ENCODE assay signal across 8 cellular contexts in the genomic region with DNA sequence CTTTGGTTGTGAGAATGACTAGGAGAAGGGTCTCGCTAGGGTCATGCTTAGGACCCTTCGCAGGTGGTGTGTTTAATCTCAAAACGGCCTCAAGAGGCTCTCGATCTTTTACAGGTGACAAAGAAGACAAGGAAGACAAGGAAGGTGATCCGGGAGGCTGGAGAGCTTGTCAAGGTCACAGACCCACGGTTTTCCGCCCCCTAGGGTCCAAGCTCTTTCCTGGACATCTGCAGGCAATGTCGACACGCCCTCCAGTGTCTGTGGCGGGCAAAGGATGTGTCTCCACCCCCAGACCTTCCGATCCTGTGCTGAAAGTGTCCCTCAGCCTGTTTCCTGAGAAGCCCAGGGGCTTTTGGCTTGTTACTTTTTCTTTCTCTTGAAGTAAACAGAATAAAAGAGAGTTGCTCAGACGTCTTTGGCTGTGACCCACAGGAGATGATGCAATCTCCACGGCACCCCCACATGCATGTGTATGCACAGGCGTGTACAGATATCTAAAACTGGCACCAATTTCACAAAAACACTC.
A peak's percentile ranks its signal among the peaks of the same experiment; 100 is the strongest.
DNase-seq lines count a peak whose midpoint lies in the region; ATAC-seq and TF ChIP-seq lines count a peak whose summit lies in the region.

No MANE protein-coding gene starts in this region.

- peaks cover 72 to 84% (median 74%) of the 10 kb centered on the region in 3 donors for H3K4me1 Mint-ChIP-seq in CD8-positive, alpha-beta memory T cell
- peaks cover 23% of the 10 kb centered on the region for H3K4me1 Mint-ChIP-seq in osteocyte (ENCODE audit: unreplicated experiment)

- no peaks in the 10 kb centered on the region for H3K36me3 Mint-ChIP-seq in CD8-positive, alpha-beta memory T cell
- no peaks in the 10 kb centered on the region for H3K36me3 Mint-ChIP-seq in osteocyte (ENCODE audit: unreplicated experiment)

- no peaks in the 10 kb centered on the region for H3K9me3 Mint-ChIP-seq in CD8-positive, alpha-beta memory T cell
- no peaks in the 10 kb centered on the region for H3K9me3 Mint-ChIP-seq in osteocyte (ENCODE audit: unreplicated experiment)

- H3K4me1 ChIP-seq in CD8-positive, alpha-beta memory T cell (ENCODE audit: insufficient read depth, low read length) = peaks cover 72% of the 10 kb centered on the region
- peaks cover 13% of the 10 kb centered on the region for H3K4me1 ChIP-seq in RWPE2 (ENCODE audit: insufficient read depth, poor library complexity, severe bottlenecking)
- H3K4me1 ChIP-seq in gastroesophageal sphincter = peaks cover 0 to 29% (median 17%) of the 10 kb centered on the region in 3 donors
- peaks cover 9 to 25% of the 10 kb centered on the region in 2 donors for H3K4me1 ChIP-seq in thyroid gland

- no peak for TF ChIP-seq EP300 in gastroesophageal sphincter (IDR thresholded peaks at IDR 0.05)

- H3K27ac Mint-ChIP-seq in CD8-positive, alpha-beta memory T cell = peak overlapping the region; percentile 94 to 100 (median 98)
- peak overlapping the region; percentile 80 for H3K27ac Mint-ChIP-seq in osteocyte (ENCODE audit: unreplicated experiment)

- peak; percentile 67 to 93 (median 88) for DNase-seq in CD8-positive, alpha-beta memory T cell
- DNase-seq in RWPE2 (ENCODE audit: low spot score) (no peak), osteocyte (ENCODE audit: extremely low spot score, unreplicated experiment) (no peak), thyroid gland (peak; percentile 84)
- DNase-seq in activated gamma-delta T cell treated with anti-CD3 and anti-CD28 coated beads, Interleukin-2, amount 50 U/mL, for 16 hours (ENCODE audit: low read depth) = peak; percentile 75

- H3K36me3 ChIP-seq in CD8-positive, alpha-beta memory T cell (ENCODE audit: insufficient read depth, low read length) = no peaks in the 10 kb centered on the region
- H3K36me3 ChIP-seq in RWPE2 (ENCODE audit: low read depth) = no peaks in the 10 kb centered on the region
- H3K36me3 ChIP-seq in gastroesophageal sphincter = no peaks in the 10 kb centered on the region
- H3K36me3 ChIP-seq in thyroid gland = no peaks in the 10 kb centered on the region

- POLR2A ChIA-PET in CD8-positive, alpha-beta memory T cell (lab: Charles Lee) = interaction anchor here (0.8 to 4.8 kb wide), 28 partner anchors 16 to 220 kb away, joined by 3 to 53 read pairs (median 8); partner anchors contain the start of gene KLF13

- no peaks in the 10 kb centered on the region for H3K9me3 ChIP-seq in CD8-positive, alpha-beta memory T cell (ENCODE audit: low read length)
- H3K9me3 ChIP-seq in RWPE2 (ENCODE audit: severe bottlenecking) = no peaks in the 10 kb centered on the region
- no peaks in the 10 kb centered on the region for H3K9me3 ChIP-seq in gastroesophageal sphincter
- H3K9me3 ChIP-seq in thyroid gland = no peaks in the 10 kb centered on the region

- peak overlapping the region; percentile 72 for H3K4me3 ChIP-seq in CD8-positive, alpha-beta memory T cell (ENCODE audit: low read length)
- H3K4me3 ChIP-seq in RWPE2 (ENCODE audit: severe bottlenecking) (no peak overlapping the region), gastroesophageal sphincter (peak overlapping the region in 1 of 2 donors; percentile 12), thyroid gland (replicated peaks in 1 of 3) (no peak overlapping the region)

- peak; percentile 53 for ATAC-seq in GM19455 (IDR thresholded peaks at IDR 0.05; ENCODE audit: unreplicated experiment)
- ATAC-seq in HG03571 (IDR thresholded peaks at IDR 0.05; ENCODE audit: unreplicated experiment) = peak; percentile 59
- peak; percentile 50 for ATAC-seq in RWPE2 (ENCODE audit: low read depth)
- ATAC-seq in gastroesophageal sphincter = peak; percentile 84

- H3K4me3 Mint-ChIP-seq in CD8-positive, alpha-beta memory T cell = peak overlapping the region; percentile 69 to 89 (median 86)
- peak overlapping the region; percentile 0 for H3K4me3 Mint-ChIP-seq in osteocyte (ENCODE audit: unreplicated experiment)

- no peaks in the 10 kb centered on the region for H3K27me3 ChIP-seq in CD8-positive, alpha-beta memory T cell (ENCODE audit: insufficient read depth, low read length, poor library complexity, severe bottlenecking)
- H3K27me3 ChIP-seq in RWPE2 (ENCODE audit: insufficient read depth, poor library complexity, severe bottlenecking) (no peaks in the 10 kb centered on the region), gastroesophageal sphincter (no peaks in the 10 kb centered on the region), thyroid gland (no peaks in the 10 kb centered on the region)

- intact Hi-C loops in thyroid gland (cut with DNase I) = loop anchor here (5.0 kb wide), 4 partner anchors 52 to 233 kb away; no protein-coding TSS in a partner anchor

- TF ChIP-seq POLR2A in gastroesophageal sphincter (IDR thresholded peaks at IDR 0.05) = no peak
- no peak for TF ChIP-seq POLR2A in thyroid gland (IDR thresholded peaks at IDR 0.05)

- H3K27me3 Mint-ChIP-seq in CD8-positive, alpha-beta memory T cell = no peaks in the 10 kb centered on the region
- no peaks in the 10 kb centered on the region for H3K27me3 Mint-ChIP-seq in osteocyte (ENCODE audit: unreplicated experiment)

- TF ChIP-seq CTCF in RWPE2 (IDR thresholded peaks at IDR 0.05; ENCODE audit: poor library complexity, severe bottlenecking) (peak; percentile 83), gastroesophageal sphincter (IDR thresholded peaks at IDR 0.05) (peak in 3 of 4 experiments; percentile 67 to 88 (median 74)), osteocyte (IDR thresholded peaks at IDR 0.05) (peak; percentile 72), thyroid gland (IDR thresholded peaks at IDR 0.05) (peak in 5 of 6 experiments; percentile 25 to 89 (median 80))

- WGBS in gastroesophageal sphincter (ENCODE audit: low coverage in 1 of 2), 2 donors = 5 to 13% methylated on average over 6 to 10 of the region's 14 CpGs
- 10 to 16% methylated on average over 14 of the region's 14 CpGs for WGBS in thyroid gland, 2 donors

- peak overlapping the region; percentile 92 for H3K27ac ChIP-seq in CD8-positive, alpha-beta memory T cell (ENCODE audit: low read depth, low read length)
- H3K27ac ChIP-seq in RWPE2 (ENCODE audit: poor library complexity, severe bottlenecking) (peak overlapping the region; percentile 6), gastroesophageal sphincter (peak overlapping the region in 3 of 4 donors; percentile 64 to 77 (median 75)), thyroid gland (peak overlapping the region; percentile 28 to 79 (median 64))

- CTCF ChIA-PET in CD8-positive, alpha-beta memory T cell (lab: Charles Lee) = interaction anchor here (0.6 to 9.0 kb wide), 38 partner anchors 11 to 235 kb away, joined by 3 to 131 read pairs (median 6); partner anchors contain the start of gene KLF13

Comparison
In these comparisons a context has a peak if more than half of its experiments do, and no peak if none do; other contexts are left out.
1. DNase-seq: peak in CD8-positive, alpha-beta memory T cell (5 of 5), activated gamma-delta T cell treated with anti-CD3 and anti-CD28 coated beads, Interleukin-2, amount 50 U/mL, for 16 hours (single experiment) and thyroid gland (2 of 2); none in RWPE2 (single experiment) and osteocyte (single experiment).
2. H3K27ac ChIP-seq: peak in every context shown above with its lines; median percentile 92 in CD8-positive, alpha-beta memory T cell; 75 in gastroesophageal sphincter; 64 in thyroid gland; 6 in RWPE2.
3. Peak in every context shown above with its lines, with median percentiles within 50 percentile points of each other: ATAC-seq and CTCF ChIP-seq.